In genomic region chr19:12792853-12793289, GRCh38 we compare ENCODE assay signal across 8 cellular contexts. TPM values are rescaled to one million over a fixed set of nuclear protein-coding genes. Genes with fewer than 3 reads are reported as not detected.
A peak's percentile ranks its signal among the peaks of the same experiment; 100 is the strongest.
DNase-seq lines count a peak whose midpoint lies in the region; ATAC-seq lines count a peak whose summit lies in the region.

No MANE protein-coding gene starts in this region.

- DNase-seq in NCI-H82 treated with DMSO at 0.1 percent for 48 hours (lab: John Stamatoyannopoulos, UW; ENCODE audit: unreplicated experiment) (peak; percentile 43), NCI-H82 (lab: John Stamatoyannopoulos, UW) (no peak), substantia nigra (lab: John Stamatoyannopoulos, UW) (peak in 10 of 49 donors; percentile 41 to 66 (median 52)), putamen (ENCODE audit: low spot score) (no peak)

- ATAC-seq in activated T-helper 17 cell treated with anti-CD3 and anti-CD28 coated beads, Interleukin-2, amount 50 U/mL, for 72 hours (replicated peaks) = no peak
- no peak for ATAC-seq in GM21447 (IDR thresholded peaks at IDR 0.05; ENCODE audit: unreplicated experiment)
- no peak for ATAC-seq in GM21528 (IDR thresholded peaks at IDR 0.05; ENCODE audit: low FRiP score, unreplicated experiment)

- peaks cover 31% of the 10 kb centered on the region for H3K27me3 ChIP-seq in iPS-18a (ENCODE audit: control insufficient read depth, insufficient read depth, low read length)

- H3K27ac ChIP-seq in iPS-18a (ENCODE audit: low read length) = no peak overlapping the region
- H3K27ac ChIP-seq in substantia nigra (ENCODE audit: low read depth, low read length, poor library complexity, severe bottlenecking) = peak overlapping the region; percentile 99

- H3K4me3 Mint-ChIP-seq in activated T-helper 17 cell treated with anti-CD3 and anti-CD28 coated beads, Interleukin-2, amount 50 U/mL, for 72 hours = peak overlapping the region; percentile 97

- peaks cover 32% of the 10 kb centered on the region for H3K4me1 ChIP-seq in iPS-18a (ENCODE audit: control insufficient read depth, low read depth, low read length)

- peaks cover 5% of the 10 kb centered on the region for H3K36me3 ChIP-seq in iPS-18a (ENCODE audit: control insufficient read depth, low read depth, low read length)

- H3K4me3 ChIP-seq in iPS-18a (ENCODE audit: low read length) = peak overlapping the region; percentile 72

- H3K9me3 ChIP-seq in iPS-18a (ENCODE audit: control insufficient read depth, low read depth, low read length) = no peaks in the 10 kb centered on the region

- peaks cover 17% of the 10 kb centered on the region for H3K4me1 Mint-ChIP-seq in activated T-helper 17 cell treated with anti-CD3 and anti-CD28 coated beads, Interleukin-2, amount 50 U/mL, for 72 hours

- peaks cover 67% of the 10 kb centered on the region for H3K36me3 Mint-ChIP-seq in activated T-helper 17 cell treated with anti-CD3 and anti-CD28 coated beads, Interleukin-2, amount 50 U/mL, for 72 hours (ENCODE audit: low read depth)

- H3K9me3 Mint-ChIP-seq in activated T-helper 17 cell treated with anti-CD3 and anti-CD28 coated beads, Interleukin-2, amount 50 U/mL, for 72 hours = no peaks in the 10 kb centered on the region

- H3K27me3 Mint-ChIP-seq in activated T-helper 17 cell treated with anti-CD3 and anti-CD28 coated beads, Interleukin-2, amount 50 U/mL, for 72 hours = no peaks in the 10 kb centered on the region

- H3K9ac ChIP-seq in iPS-18a (ENCODE audit: low read length) = peak overlapping the region; percentile 62

- H3K27ac Mint-ChIP-seq in activated T-helper 17 cell treated with anti-CD3 and anti-CD28 coated beads, Interleukin-2, amount 50 U/mL, for 72 hours = peak overlapping the region; percentile 98

RNA-seq across cellular contexts. Expression of gene JUNB, which starts 1.6 kb away (rescaled TPM):
- 100 to 1,000 TPM; 328 to 586 TPM for total RNA-seq in activated T-helper 17 cell treated with anti-CD3 and anti-CD28 coated beads, Interleukin-2, amount 50 U/mL, for 72 hours

RNA-seq across cellular contexts. Expression of gene PRDX2, which starts 8.7 kb away (rescaled TPM):
- total RNA-seq in activated T-helper 17 cell treated with anti-CD3 and anti-CD28 coated beads, Interleukin-2, amount 50 U/mL, for 72 hours = 100 to 1,000 TPM; 307 to 415 TPM

RNA-seq across cellular contexts. Expression of gene THSD8, which starts 9.0 kb away (rescaled TPM):
- 10 to 100 TPM; 25.5 to 32.7 TPM for total RNA-seq in activated T-helper 17 cell treated with anti-CD3 and anti-CD28 coated beads, Interleukin-2, amount 50 U/mL, for 72 hours

RNA-seq across cellular contexts. Expression of gene RNASEH2A, which starts 13.5 kb away (rescaled TPM):
- total RNA-seq in activated T-helper 17 cell treated with anti-CD3 and anti-CD28 coated beads, Interleukin-2, amount 50 U/mL, for 72 hours = 10 to 100 TPM; 30.1 to 53.5 TPM

RNA-seq across cellular contexts. Expression of gene HOOK2, which starts 17.5 kb away (rescaled TPM):
- 10 to 100 TPM; 22.5 to 44.4 TPM for total RNA-seq in activated T-helper 17 cell treated with anti-CD3 and anti-CD28 coated beads, Interleukin-2, amount 50 U/mL, for 72 hours
